2 cellular contexts compared by ENCODE assay signal in the genomic region with DNA sequence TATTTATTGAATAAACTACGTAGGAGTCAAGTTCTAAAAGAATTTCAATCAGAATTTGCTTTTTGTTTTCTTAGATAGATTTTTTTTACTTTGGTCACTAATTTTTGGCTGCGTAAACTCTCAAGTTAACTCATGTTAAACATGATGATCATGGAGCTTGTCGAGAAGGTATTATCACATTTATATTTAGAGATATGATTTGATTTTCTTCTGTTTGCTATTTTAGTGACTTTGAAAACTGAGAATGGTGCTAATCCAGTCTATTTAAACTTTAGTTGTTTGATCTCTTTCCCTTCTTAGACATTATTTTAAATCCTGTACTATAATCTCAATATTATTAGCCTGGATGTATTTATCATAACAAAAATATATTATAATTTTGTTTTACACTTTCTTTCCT.
TF ChIP-seq lines count a peak whose summit lies in the region.

No MANE protein-coding gene starts in this region.

TF ChIP-seq in SK-N-SH, 30 proteins besides CTCF, POLR2A, EP300 and RAD21 (continued from another document):
- TF ChIP-seq, protein P1, sequence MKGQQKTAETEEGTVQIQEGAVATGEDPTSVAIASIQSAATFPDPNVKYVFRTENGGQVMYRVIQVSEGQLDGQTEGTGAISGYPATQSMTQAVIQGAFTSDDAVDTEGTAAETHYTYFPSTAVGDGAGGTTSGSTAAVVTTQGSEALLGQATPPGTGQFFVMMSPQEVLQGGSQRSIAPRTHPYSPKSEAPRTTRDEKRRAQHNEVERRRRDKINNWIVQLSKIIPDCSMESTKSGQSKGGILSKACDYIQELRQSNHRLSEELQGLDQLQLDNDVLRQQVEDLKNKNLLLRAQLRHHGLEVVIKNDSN (IDR thresholded peaks at IDR 0.05; ENCODE audit: borderline replicate concordance, low read depth) = no peak
- TF ChIP-seq SIN3A (IDR thresholded peaks at IDR 0.05; ENCODE audit: borderline replicate concordance, low read depth, low read length) (no peak), TEAD4 (IDR thresholded peaks at IDR 0.05; ENCODE audit: borderline replicate concordance, insufficient read depth) (no peak), MXI1 (IDR thresholded peaks at IDR 0.05; ENCODE audit: low read depth, low read length) (no peak), CHD2 (IDR thresholded peaks at IDR 0.05; ENCODE audit: low read length, partially characterized antibody) (no peak), YY1 (IDR thresholded peaks at IDR 0.05; ENCODE audit: low read depth) (no peak), MAX (IDR thresholded peaks at IDR 0.05; ENCODE audit: low read depth) (no peak), FOSL2 (IDR thresholded peaks at IDR 0.05; ENCODE audit: borderline replicate concordance, low read depth) (no peak), FOXM1 (IDR thresholded peaks at IDR 0.05; ENCODE audit: low read depth) (no peak), POLR2AphosphoS5 (IDR thresholded peaks at IDR 0.05; ENCODE audit: low read depth, low read length) (no peak), GATA2 (CRISPR knock-in tag; IDR thresholded peaks at IDR 0.05) (no peak), USF2 (IDR thresholded peaks at IDR 0.05; ENCODE audit: borderline replicate concordance, low read depth, low read length) (no peak), TAF1 (IDR thresholded peaks at IDR 0.05; ENCODE audit: borderline replicate concordance, low read depth, low read length) (no peak), FOXJ3 (CRISPR knock-in tag; IDR thresholded peaks at IDR 0.05) (no peak)
- TF ChIP-seq, protein P2, sequence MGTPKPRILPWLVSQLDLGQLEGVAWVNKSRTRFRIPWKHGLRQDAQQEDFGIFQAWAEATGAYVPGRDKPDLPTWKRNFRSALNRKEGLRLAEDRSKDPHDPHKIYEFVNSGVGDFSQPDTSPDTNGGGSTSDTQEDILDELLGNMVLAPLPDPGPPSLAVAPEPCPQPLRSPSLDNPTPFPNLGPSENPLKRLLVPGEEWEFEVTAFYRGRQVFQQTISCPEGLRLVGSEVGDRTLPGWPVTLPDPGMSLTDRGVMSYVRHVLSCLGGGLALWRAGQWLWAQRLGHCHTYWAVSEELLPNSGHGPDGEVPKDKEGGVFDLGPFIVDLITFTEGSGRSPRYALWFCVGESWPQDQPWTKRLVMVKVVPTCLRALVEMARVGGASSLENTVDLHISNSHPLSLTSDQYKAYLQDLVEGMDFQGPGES (IDR thresholded peaks at IDR 0.05; ENCODE audit: low read depth, low read length) = no peak
- TF ChIP-seq, protein P3, sequence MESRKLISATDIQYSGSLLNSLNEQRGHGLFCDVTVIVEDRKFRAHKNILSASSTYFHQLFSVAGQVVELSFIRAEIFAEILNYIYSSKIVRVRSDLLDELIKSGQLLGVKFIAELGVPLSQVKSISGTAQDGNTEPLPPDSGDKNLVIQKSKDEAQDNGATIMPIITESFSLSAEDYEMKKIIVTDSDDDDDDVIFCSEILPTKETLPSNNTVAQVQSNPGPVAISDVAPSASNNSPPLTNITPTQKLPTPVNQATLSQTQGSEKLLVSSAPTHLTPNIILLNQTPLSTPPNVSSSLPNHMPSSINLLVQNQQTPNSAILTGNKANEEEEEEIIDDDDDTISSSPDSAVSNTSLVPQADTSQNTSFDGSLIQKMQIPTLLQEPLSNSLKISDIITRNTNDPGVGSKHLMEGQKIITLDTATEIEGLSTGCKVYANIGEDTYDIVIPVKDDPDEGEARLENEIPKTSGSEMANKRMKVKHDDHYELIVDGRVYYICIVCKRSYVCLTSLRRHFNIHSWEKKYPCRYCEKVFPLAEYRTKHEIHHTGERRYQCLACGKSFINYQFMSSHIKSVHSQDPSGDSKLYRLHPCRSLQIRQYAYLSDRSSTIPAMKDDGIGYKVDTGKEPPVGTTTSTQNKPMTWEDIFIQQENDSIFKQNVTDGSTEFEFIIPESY (IDR thresholded peaks at IDR 0.05; ENCODE audit: borderline replicate concordance, low read depth) = no peak

TF ChIP-seq in SK-N-SH treated with all-trans-retinoic acid at 6 μM for 48 hours, 23 proteins besides CTCF, POLR2A, EP300 and RAD21 (continued from another document):
- TF ChIP-seq, protein P4, sequence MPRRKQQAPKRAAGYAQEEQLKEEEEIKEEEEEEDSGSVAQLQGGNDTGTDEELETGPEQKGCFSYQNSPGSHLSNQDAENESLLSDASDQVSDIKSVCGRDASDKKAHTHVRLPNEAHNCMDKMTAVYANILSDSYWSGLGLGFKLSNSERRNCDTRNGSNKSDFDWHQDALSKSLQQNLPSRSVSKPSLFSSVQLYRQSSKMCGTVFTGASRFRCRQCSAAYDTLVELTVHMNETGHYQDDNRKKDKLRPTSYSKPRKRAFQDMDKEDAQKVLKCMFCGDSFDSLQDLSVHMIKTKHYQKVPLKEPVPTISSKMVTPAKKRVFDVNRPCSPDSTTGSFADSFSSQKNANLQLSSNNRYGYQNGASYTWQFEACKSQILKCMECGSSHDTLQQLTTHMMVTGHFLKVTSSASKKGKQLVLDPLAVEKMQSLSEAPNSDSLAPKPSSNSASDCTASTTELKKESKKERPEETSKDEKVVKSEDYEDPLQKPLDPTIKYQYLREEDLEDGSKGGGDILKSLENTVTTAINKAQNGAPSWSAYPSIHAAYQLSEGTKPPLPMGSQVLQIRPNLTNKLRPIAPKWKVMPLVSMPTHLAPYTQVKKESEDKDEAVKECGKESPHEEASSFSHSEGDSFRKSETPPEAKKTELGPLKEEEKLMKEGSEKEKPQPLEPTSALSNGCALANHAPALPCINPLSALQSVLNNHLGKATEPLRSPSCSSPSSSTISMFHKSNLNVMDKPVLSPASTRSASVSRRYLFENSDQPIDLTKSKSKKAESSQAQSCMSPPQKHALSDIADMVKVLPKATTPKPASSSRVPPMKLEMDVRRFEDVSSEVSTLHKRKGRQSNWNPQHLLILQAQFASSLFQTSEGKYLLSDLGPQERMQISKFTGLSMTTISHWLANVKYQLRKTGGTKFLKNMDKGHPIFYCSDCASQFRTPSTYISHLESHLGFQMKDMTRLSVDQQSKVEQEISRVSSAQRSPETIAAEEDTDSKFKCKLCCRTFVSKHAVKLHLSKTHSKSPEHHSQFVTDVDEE (CRISPR knock-in tag; IDR thresholded peaks at IDR 0.05) = no peak
- TF ChIP-seq RARB (CRISPR knock-in tag; IDR thresholded peaks at IDR 0.05) (no peak), PPARA (CRISPR knock-in tag; IDR thresholded peaks at IDR 0.05; ENCODE audit: borderline replicate concordance) (no peak), ZNF8 (CRISPR knock-in tag; IDR thresholded peaks at IDR 0.05) (no peak), TOX (CRISPR knock-in tag; IDR thresholded peaks at IDR 0.05; ENCODE audit: borderline replicate concordance) (no peak), ZC3H10 (CRISPR knock-in tag; IDR thresholded peaks at IDR 0.05) (no peak)
